Comparison of ENCODE assay signal across 1 cellular context in the genomic region with DNA sequence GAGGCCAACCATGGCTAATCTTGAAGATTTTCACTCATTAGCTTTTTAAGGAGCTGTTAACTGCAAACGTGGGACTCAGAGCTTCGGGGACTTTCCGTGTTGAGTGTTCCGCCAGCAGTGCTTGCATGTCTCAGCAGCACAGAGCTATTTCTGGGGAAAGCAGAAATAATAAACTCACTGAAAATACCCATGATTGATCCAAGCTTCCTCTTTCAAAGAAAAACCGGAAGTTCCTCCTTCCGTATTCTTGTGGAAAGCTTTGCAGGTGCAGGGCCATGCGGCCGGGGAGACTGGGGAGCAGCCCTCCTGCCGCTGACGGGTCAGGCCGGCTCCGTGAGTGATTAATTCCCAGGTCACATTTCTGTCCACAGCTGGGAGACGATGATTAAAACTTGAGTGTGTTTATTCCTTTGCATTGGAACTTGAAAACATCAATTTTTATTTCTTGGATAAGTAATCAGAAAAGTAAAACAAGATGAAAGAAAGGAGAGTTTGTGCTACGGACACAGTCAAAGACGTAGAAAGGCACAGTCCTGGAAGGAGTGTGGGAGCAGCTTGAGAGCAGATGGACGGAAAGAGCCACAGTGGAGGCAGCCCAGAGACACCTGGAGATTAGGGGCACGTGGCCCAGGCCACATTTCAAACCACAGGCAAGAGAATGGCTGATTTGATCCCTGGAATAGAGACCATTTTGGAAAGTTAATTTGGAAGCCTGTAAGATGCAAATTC.
TF ChIP-seq lines count a peak whose summit lies in the region.

No MANE protein-coding gene starts in this region.

TF ChIP-seq in H1, 55 proteins besides CTCF, POLR2A, EP300 and RAD21:
- TF ChIP-seq KDM5A (IDR thresholded peaks at IDR 0.05; ENCODE audit: low read length) = no peak
- TF ChIP-seq NRF1 (IDR thresholded peaks at IDR 0.05; ENCODE audit: low read depth, low read length) = no peak
- TF ChIP-seq EGR1 (IDR thresholded peaks at IDR 0.05; ENCODE audit: borderline replicate concordance, low read depth, low read length) = 0 out of 2 replicates have a peak, but pooled peaks have one; percentile 25
- no peak for TF ChIP-seq ZNF274 (IDR thresholded peaks at IDR 0.05; ENCODE audit: borderline replicate concordance, extremely low read depth, low read length)
- TF ChIP-seq BRCA1 (IDR thresholded peaks at IDR 0.05; ENCODE audit: low read depth, low read length) = no peak
- no peak for TF ChIP-seq BCL11A (IDR thresholded peaks at IDR 0.05; ENCODE audit: low read depth in 2 of 2, low read length in 2 of 2)
- no peak for TF ChIP-seq RNF2 (IDR thresholded peaks at IDR 0.05; ENCODE audit: borderline replicate concordance, low read depth, low read length, missing control alignments, poor library complexity, severe bottlenecking)
- TF ChIP-seq CHD1 (IDR thresholded peaks at IDR 0.05; ENCODE audit: low read depth, low read length) = no peak
- TF ChIP-seq SUZ12 (IDR thresholded peaks at IDR 0.05; ENCODE audit: low read length) = no peak
